In the genomic region with DNA sequence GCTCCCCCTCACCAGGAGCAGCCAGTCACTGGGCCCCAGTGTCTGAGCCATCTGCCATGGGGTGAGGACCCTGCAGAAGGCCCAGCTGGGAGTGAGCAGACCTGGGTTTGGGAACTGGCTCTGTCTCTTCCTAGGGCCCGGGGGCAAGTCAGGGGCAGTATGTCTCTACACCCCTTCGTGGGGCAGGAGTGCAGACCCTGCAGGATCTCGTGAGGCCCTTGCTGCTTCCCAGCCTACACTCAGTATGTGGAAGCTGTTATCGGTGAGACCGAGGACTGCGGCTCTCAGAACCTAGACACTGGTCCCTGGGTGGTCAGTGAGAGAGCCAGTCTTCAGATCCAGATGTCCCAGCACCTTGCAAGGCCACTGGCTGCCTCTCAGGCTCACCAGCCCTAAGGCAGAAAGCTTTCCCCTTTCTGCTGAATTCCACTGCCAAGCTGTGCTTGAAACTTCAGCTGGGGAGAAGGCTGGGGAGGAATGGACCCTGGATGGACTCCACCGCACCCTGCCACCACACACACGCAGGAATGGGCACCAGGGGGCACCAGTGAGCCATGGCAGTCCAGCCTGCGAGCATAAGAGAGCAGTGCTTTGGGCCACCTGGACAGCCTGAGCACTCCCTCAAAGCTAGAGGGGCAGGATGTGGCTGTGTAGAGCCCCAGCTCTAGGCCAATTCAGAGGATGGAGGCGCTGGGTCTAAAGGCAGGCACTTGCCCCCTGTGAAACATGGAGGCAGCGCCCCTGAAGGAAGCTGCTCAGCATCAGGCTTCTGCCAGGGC, we compare ENCODE assay signal across 8 cellular contexts. TPM values are rescaled to one million over a fixed set of nuclear protein-coding genes. Genes with fewer than 3 reads are reported as not detected.
DNase-seq lines count a peak whose midpoint lies in the region; ATAC-seq and TF ChIP-seq lines count a peak whose summit lies in the region.

No MANE protein-coding gene starts in this region.

- no peaks in the 10 kb centered on the region for H3K9me2 ChIP-seq in Karpas-422 (replicated peaks; ENCODE audit: insufficient read depth, low read length)

- H3K4me3 ChIP-seq in GM12865 (ENCODE audit: low read depth, low read length) = no peak overlapping the region
- H3K4me3 ChIP-seq in Karpas-422 (ENCODE audit: low read length) = no peak overlapping the region
- H3K4me3 ChIP-seq in adipocyte (ENCODE audit: low read length) = no peak overlapping the region

- CTCF ChIA-PET in T-cell (lab: Charles Lee) = interaction anchor here (0.6 to 2.6 kb wide), 16 partner anchors 12 to 75 kb away, joined by 3 to 12 read pairs (median 4); a partner anchor contains a TSS

- H4K20me1 ChIP-seq in Karpas-422 (ENCODE audit: insufficient read depth, low read depth, low read length) = no peaks in the 10 kb centered on the region

- 0 out of 2 replicates have a peak overlapping the region, but pooled peaks have one; percentile 26 for H3K9ac ChIP-seq in Karpas-422 (ENCODE audit: low read length)
- peak overlapping the region; percentile 29 for H3K9ac ChIP-seq in adipocyte (ENCODE audit: low read length)

- peak; percentile 99 for TF ChIP-seq CTCF in GM12865 (IDR thresholded peaks at IDR 0.05; ENCODE audit: insufficient read depth, low read depth, low read length, missing control alignments)

- peaks cover 6 to 7% (median 6%) of the 10 kb centered on the region in 3 donors for H3K4me1 Mint-ChIP-seq in T-cell

- H3K27me3 ChIP-seq in Karpas-422 (ENCODE audit: low read length) = no peaks in the 10 kb centered on the region
- H3K27me3 ChIP-seq in adipocyte (replicated peaks; ENCODE audit: control insufficient read depth, insufficient read depth, low read length) = peaks cover 4% of the 10 kb centered on the region

- no peak overlapping the region for H3K27ac ChIP-seq in Karpas-422 (ENCODE audit: low read length)

- peak; percentile 83 to 96 (median 90) for ATAC-seq in T-cell (replicated peaks in 1 of 4)
- ATAC-seq in left ventricle myocardium superior = peak; percentile 88

- DNase-seq in GM12865 (ENCODE audit: low read depth) = peak; percentile 93
- peak; percentile 73 for DNase-seq in H4 (ENCODE audit: low spot score)
- DNase-seq in Karpas-422 = peak; percentile 95
- peak; percentile 34 to 84 (median 73) for DNase-seq in T-cell
- peak; percentile 93 for DNase-seq in adipocyte (ENCODE audit: low read depth)
- DNase-seq in left ventricle myocardium superior = peak; percentile 98
- peak; percentile 89 for DNase-seq in retina
- no peak for DNase-seq in NCI-H2171 treated with DMSO at 0.1 percent for 48 hours (lab: John Stamatoyannopoulos, UW)

- no peaks in the 10 kb centered on the region for H3K27me3 Mint-ChIP-seq in T-cell

- no peak overlapping the region for H3K27ac Mint-ChIP-seq in T-cell

- H3K4me2 ChIP-seq in Karpas-422 (ENCODE audit: low read depth, low read length, poor library complexity, severe bottlenecking) = no peak overlapping the region

- H3K9me3 ChIP-seq in Karpas-422 (ENCODE audit: low read length) (no peaks in the 10 kb centered on the region), adipocyte (ENCODE audit: control insufficient read depth, low read length) (no peaks in the 10 kb centered on the region)

- H3K79me2 ChIP-seq in Karpas-422 (ENCODE audit: low read length) = no peaks in the 10 kb centered on the region

- POLR2A ChIA-PET in T-cell (lab: Charles Lee) = no interaction called here

- H2AFZ ChIP-seq in Karpas-422 (ENCODE audit: low read length) = no peak overlapping the region

- intact Hi-C loops in left ventricle myocardium superior (cut with micrococcal nuclease) = loop anchor here (5.0 kb wide), 1 partner anchor 45 kb away; a partner anchor contains a TSS

- H3K36me3 Mint-ChIP-seq in T-cell = no peaks in the 10 kb centered on the region

- H3K4me3 Mint-ChIP-seq in T-cell = no peak overlapping the region

- no peaks in the 10 kb centered on the region for H3K9me3 Mint-ChIP-seq in T-cell

- peaks cover 13% of the 10 kb centered on the region for H3K4me1 ChIP-seq in Karpas-422 (ENCODE audit: low read length)
- peaks cover 28% of the 10 kb centered on the region for H3K4me1 ChIP-seq in adipocyte (ENCODE audit: control insufficient read depth, insufficient read depth, low read length)

- H3K36me3 ChIP-seq in Karpas-422 (ENCODE audit: insufficient read depth, low read length) (no peaks in the 10 kb centered on the region), adipocyte (ENCODE audit: control insufficient read depth, insufficient read depth, low read length, severe bottlenecking) (no peaks in the 10 kb centered on the region)

RNA-seq across cellular contexts. Expression of a gene that starts 21.4 kb away (rescaled TPM):
- not detected in 2 replicates for total RNA-seq in H4 (2014; rRNA removed; shearing (Covaris generic))
- not detected in 2 replicates for total RNA-seq in Karpas-422 (2014; rRNA removed; shearing (Covaris generic); ENCODE audit: low replicate concordance)
- total RNA-seq in T-cell (under 1 TPM in 1 of 5 donors, not detected in 4; 0.13 TPM), left ventricle myocardium superior (not detected)

RNA-seq across cellular contexts. Expression of a gene that starts 27.1 kb away (rescaled TPM):
- 7.6 and 7.8 TPM in 2 replicates for total RNA-seq in H4 (2014; rRNA removed; shearing (Covaris generic))
- 3.6 and 7.1 TPM in 2 replicates for total RNA-seq in Karpas-422 (2014; rRNA removed; shearing (Covaris generic); ENCODE audit: low replicate concordance)
- total RNA-seq in T-cell = 1 to 10 TPM in 4 of 5 donors, under 1 TPM in 1; 0.55 to 2.8 (median 1.7) TPM
- 93.5 TPM for total RNA-seq in left ventricle myocardium superior

RNA-seq across cellular contexts. Expression of a gene that starts 46.1 kb away (rescaled TPM):
- total RNA-seq in H4 (2014; rRNA removed; shearing (Covaris generic)) = 31.7 and 44.2 TPM in 2 replicates
- not detected in 2 replicates for total RNA-seq in Karpas-422 (2014; rRNA removed; shearing (Covaris generic); ENCODE audit: low replicate concordance)
- total RNA-seq in T-cell = under 1 TPM in 3 of 5 donors, not detected in 2; 0.30 to 0.66 (median 0.35) TPM
- total RNA-seq in left ventricle myocardium superior = 32.2 TPM

Comparison
In these comparisons a context has a peak if more than half of its experiments do, and no peak if none do; other contexts are left out.
1. RNA of a gene that starts 27.1 kb away (total RNA-seq): 93.5 TPM in left ventricle myocardium superior (single experiment); 7.6 to 7.8 TPM in H4, 3.6 to 7.1 TPM in Karpas-422 and 0.55 to 2.8 TPM in T-cell; every median in the first group is over 10 times any median in the second.
2. RNA of a gene that starts 46.1 kb away (total RNA-seq): 31.7 to 44.2 TPM in H4 and 32.2 TPM in left ventricle myocardium superior (single experiment); 0.30 to 0.66 TPM in T-cell and not detected in Karpas-422; every median in the first group is over 10 times any median in the second.